Comparison of ENCODE assay signal across 8 cellular contexts in the genomic region with DNA sequence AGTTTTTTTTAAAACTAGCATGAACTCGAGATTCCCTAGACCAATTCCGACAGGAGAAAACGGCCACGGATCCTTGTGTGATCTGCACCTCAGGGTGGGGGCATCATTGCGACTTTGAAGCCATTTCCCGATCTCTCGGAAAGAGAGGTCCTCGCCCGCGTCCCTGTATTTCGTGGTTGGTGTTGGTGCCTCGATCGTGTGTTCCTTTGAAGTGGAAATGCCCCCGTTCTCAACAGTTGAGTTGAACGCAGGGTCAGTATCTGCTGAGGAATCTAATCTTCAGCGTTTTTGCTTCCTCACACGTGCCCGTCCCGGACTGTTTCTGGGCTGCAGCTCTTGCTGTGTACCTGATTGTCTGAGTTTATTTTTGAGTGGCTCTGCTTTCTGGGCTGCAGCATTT. TPM values are rescaled to one million over a fixed set of nuclear protein-coding genes. Genes with fewer than 3 reads are reported as not detected.
A peak's percentile ranks its signal among the peaks of the same experiment; 100 is the strongest.
DNase-seq lines count a peak whose midpoint lies in the region; ATAC-seq and TF ChIP-seq lines count a peak whose summit lies in the region.

No MANE protein-coding gene starts in this region.

- CTCF ChIA-PET in BJ (lab: Yijun Ruan, JAX) = no interaction called here

- H3K4me1 Mint-ChIP-seq in activated T-helper 1 cell treated with anti-CD3 and anti-CD28 coated beads, Interleukin-12 subunit alpha, Interleukin-12 subunit beta, Interleukin-2, Interleukin-4 antibody, amounts not matched to agents 30 ng/mL and 10 ng/mL and 1 ng/mL, durations not matched to agents 14 hours and 24 hours and 36 hours (ENCODE audit: low read depth) = peaks cover 41% of the 10 kb centered on the region

- H3K27me3 Mint-ChIP-seq in activated T-helper 1 cell treated with anti-CD3 and anti-CD28 coated beads, Interleukin-12 subunit alpha, Interleukin-12 subunit beta, Interleukin-2, Interleukin-4 antibody, amounts not matched to agents 30 ng/mL and 10 ng/mL and 1 ng/mL, durations not matched to agents 14 hours and 24 hours and 36 hours (ENCODE audit: insufficient read depth) = no peaks in the 10 kb centered on the region

- H3K36me3 ChIP-seq in BJ (ENCODE audit: control insufficient read depth, insufficient read depth, low read length) = peaks cover 6% of the 10 kb centered on the region
- H3K36me3 ChIP-seq in subcutaneous abdominal adipose tissue (ENCODE audit: control insufficient read depth in 5 of 5, insufficient read depth in 5 of 5, low read length in 5 of 5) = peaks cover 4 to 14% (median 11%) of the 10 kb centered on the region in 5 donors

- TF ChIP-seq CTCF in BJ (IDR thresholded peaks at IDR 0.05; ENCODE audit: insufficient read depth, low read depth, low read length) = no peak

- intact Hi-C loops in activated T-helper 1 cell treated with anti-CD3 and anti-CD28 coated beads, Interleukin-12 subunit alpha, Interleukin-12 subunit beta, Interleukin-2, Interleukin-4 antibody, amounts not matched to agents 30 ng/mL and 10 ng/mL and 1 ng/mL, durations not matched to agents 14 hours and 24 hours and 36 hours (cut with micrococcal nuclease) = loop anchor here (2.0 to 10.0 kb wide), 12 partner anchors 34 to 1211 kb away; partner anchors contain the start of genes DECR2, EME2, GNPTG and KCTD5

- DNase-seq in BJ (ENCODE audit: low read depth) (no peak), HT-29 (ENCODE audit: low spot score) (peak; percentile 23), iris pigment epithelial cell (ENCODE audit: low read depth) (peak; percentile 30), germinal center (ENCODE audit: low spot score) (no peak), OCI-M2 (lab: John Stamatoyannopoulos, UW; ENCODE audit: unreplicated experiment) (no peak)
- DNase-seq in activated T-helper 1 cell treated with anti-CD3 and anti-CD28 coated beads, Interleukin-12 subunit alpha, Interleukin-12 subunit beta, Interleukin-2, Interleukin-4 antibody, amounts not matched to agents 30 ng/mL and 10 ng/mL and 1 ng/mL, durations not matched to agents 14 hours and 24 hours and 36 hours (ENCODE audit: low spot score) = no peak

- H3K4me3 ChIP-seq in BJ (ENCODE audit: low read depth, low read length) (peak overlapping the region; percentile 86), subcutaneous abdominal adipose tissue (ENCODE audit: low read depth in 1 of 5, low read length in 5 of 5) (peak overlapping the region; percentile 64 to 89 (median 75))

- H3K27me3 ChIP-seq in BJ (ENCODE audit: control insufficient read depth, insufficient read depth, low read length) (no peaks in the 10 kb centered on the region), subcutaneous abdominal adipose tissue (ENCODE audit: control insufficient read depth in 5 of 5, insufficient read depth in 4 of 5, low read length in 5 of 5) (no peaks in the 10 kb centered on the region)

- H3K9me3 ChIP-seq in subcutaneous abdominal adipose tissue (ENCODE audit: control insufficient read depth in 5 of 5, low read length in 5 of 5) = no peaks in the 10 kb centered on the region

- peaks cover 3% of the 10 kb centered on the region for H3K9me3 Mint-ChIP-seq in activated T-helper 1 cell treated with anti-CD3 and anti-CD28 coated beads, Interleukin-12 subunit alpha, Interleukin-12 subunit beta, Interleukin-2, Interleukin-4 antibody, amounts not matched to agents 30 ng/mL and 10 ng/mL and 1 ng/mL, durations not matched to agents 14 hours and 24 hours and 36 hours

- H3K4me3 Mint-ChIP-seq in activated T-helper 1 cell treated with anti-CD3 and anti-CD28 coated beads, Interleukin-12 subunit alpha, Interleukin-12 subunit beta, Interleukin-2, Interleukin-4 antibody, amounts not matched to agents 30 ng/mL and 10 ng/mL and 1 ng/mL, durations not matched to agents 14 hours and 24 hours and 36 hours = peak overlapping the region; percentile 96

- peaks cover 5 to 58% (median 53%) of the 10 kb centered on the region in 5 donors for H3K4me1 ChIP-seq in subcutaneous abdominal adipose tissue (ENCODE audit: control insufficient read depth in 5 of 5, insufficient read depth in 5 of 5, low read length in 5 of 5)

- peak overlapping the region; percentile 84 for H3K27ac Mint-ChIP-seq in activated T-helper 1 cell treated with anti-CD3 and anti-CD28 coated beads, Interleukin-12 subunit alpha, Interleukin-12 subunit beta, Interleukin-2, Interleukin-4 antibody, amounts not matched to agents 30 ng/mL and 10 ng/mL and 1 ng/mL, durations not matched to agents 14 hours and 24 hours and 36 hours

- ATAC-seq in GM21390 (IDR thresholded peaks at IDR 0.05; ENCODE audit: unreplicated experiment) = no peak

- H3K27ac ChIP-seq in subcutaneous abdominal adipose tissue (ENCODE audit: low read depth, low read length) = peak overlapping the region; percentile 67

- peak overlapping the region in 4 of 5 donors; percentile 60 to 90 (median 87) for H3K9ac ChIP-seq in subcutaneous abdominal adipose tissue (ENCODE audit: low read length in 5 of 5)

- H3K36me3 Mint-ChIP-seq in activated T-helper 1 cell treated with anti-CD3 and anti-CD28 coated beads, Interleukin-12 subunit alpha, Interleukin-12 subunit beta, Interleukin-2, Interleukin-4 antibody, amounts not matched to agents 30 ng/mL and 10 ng/mL and 1 ng/mL, durations not matched to agents 14 hours and 24 hours and 36 hours (ENCODE audit: low read depth) = peaks cover 17% of the 10 kb centered on the region

- POLR2A ChIA-PET in BJ (lab: Charles Lee) = no interaction called here

RNA-seq across cellular contexts. Expression of gene CRAMP1, which starts 1.1 kb away (rescaled TPM):
- polyA plus RNA-seq in BJ (2011; rRNA removed) = 5.2 and 8.0 TPM in 2 replicates
- polyA minus RNA-seq in BJ (2011; rRNA and poly(A)+ RNA removed) = 9.2 and 9.4 TPM in 2 replicates
- total RNA-seq in HT-29 (2014; rRNA removed; shearing (Covaris generic)) = 9.7 and 10.6 TPM in 2 replicates
- total RNA-seq in activated T-helper 1 cell treated with anti-CD3 and anti-CD28 coated beads, Interleukin-12 subunit alpha, Interleukin-12 subunit beta, Interleukin-2, Interleukin-4 antibody, amounts not matched to agents 30 ng/mL and 10 ng/mL and 1 ng/mL, durations not matched to agents 14 hours and 24 hours and 36 hours = 38.6 and 38.7 TPM in 2 replicates

RNA-seq across cellular contexts. Expression of gene IFT140, which starts 1.4 kb away (rescaled TPM):
- polyA plus RNA-seq in BJ (2011; rRNA removed) = 5.3 and 10.4 TPM in 2 replicates
- polyA minus RNA-seq in BJ (2011; rRNA and poly(A)+ RNA removed) = 15.0 and 25.1 TPM in 2 replicates
- total RNA-seq in HT-29 (2014; rRNA removed; shearing (Covaris generic)) = 12.5 and 16.3 TPM in 2 replicates
- total RNA-seq in activated T-helper 1 cell treated with anti-CD3 and anti-CD28 coated beads, Interleukin-12 subunit alpha, Interleukin-12 subunit beta, Interleukin-2, Interleukin-4 antibody, amounts not matched to agents 30 ng/mL and 10 ng/mL and 1 ng/mL, durations not matched to agents 14 hours and 24 hours and 36 hours = 8.8 and 9.5 TPM in 2 replicates

Comparison
In these comparisons a context has a peak if more than half of its experiments do, and no peak if none do; other contexts are left out.
1. DNase-seq: peak in HT-29 (single experiment) and iris pigment epithelial cell (single experiment); none in BJ (single experiment), activated T-helper 1 cell treated with anti-CD3 and anti-CD28 coated beads, Interleukin-12 subunit alpha, Interleukin-12 subunit beta, Interleukin-2, Interleukin-4 antibody, amounts not matched to agents 30 ng/mL and 10 ng/mL and 1 ng/mL, durations not matched to agents 14 hours and 24 hours and 36 hours (single experiment), germinal center (single experiment) and OCI-M2 (single experiment).